ENCODE assay signal across 8 cellular contexts in genomic region chr14:66403183-66403582, GRCh38.
DNase-seq lines count a peak whose midpoint lies in the region; ATAC-seq and TF ChIP-seq lines count a peak whose summit lies in the region.

No MANE protein-coding gene starts in this region.

- peak; percentile 39 for ATAC-seq in Right ventricle myocardium inferior
- ATAC-seq in Right ventricle myocardium superior (ENCODE audit: poor library complexity), result no peak
- no peak for ATAC-seq in GM21576 (IDR thresholded peaks at IDR 0.05; ENCODE audit: unreplicated experiment)

- TF ChIP-seq CTCF in WERI-Rb-1 (IDR thresholded peaks at IDR 0.05; ENCODE audit: low read depth, low read length), result peak; percentile 54

- H3K9me3 ChIP-seq in WERI-Rb-1 (ENCODE audit: severe bottlenecking), result no peaks in the 10 kb centered on the region

- intact Hi-C loops in Right ventricle myocardium inferior (cut with DNase I) (no loop called here), Right ventricle myocardium superior (cut with DNase I) (no loop called here)

- H3K27me3 ChIP-seq in WERI-Rb-1 (ENCODE audit: insufficient read depth, low read depth, severe bottlenecking), result no peaks in the 10 kb centered on the region

- no peaks in the 10 kb centered on the region for H3K36me3 ChIP-seq in WERI-Rb-1

- H3K27ac ChIP-seq in WERI-Rb-1, result no peak overlapping the region

- DNase-seq in Right ventricle myocardium inferior (ENCODE audit: missing footprints) (no peak), Right ventricle myocardium superior (no peak), LoVo (ENCODE audit: low spot score) (peak; percentile 15), WERI-Rb-1 (peak; percentile 12), left kidney (ENCODE audit: low read depth, low spot score) (peak; percentile 78), NCI-H2196 treated with DMSO at 0.1 percent for 48 hours (lab: John Stamatoyannopoulos, UW; ENCODE audit: unreplicated experiment) (no peak)
- DNase-seq in stimulated activated CD4-positive, alpha-beta T cell treated with anti-CD3 and anti-CD28 coated beads, Interleukin-15, amount 100 ng/mL, for 24 hours, result no peak

- no peak overlapping the region for H3K4me3 ChIP-seq in WERI-Rb-1 (ENCODE audit: low read depth, low read length)

Comparison
In these comparisons a context has a peak if more than half of its experiments do, and no peak if none do; other contexts are left out.
1. DNase-seq: peak in LoVo (single experiment), WERI-Rb-1 (single experiment) and left kidney (single experiment); none in Right ventricle myocardium inferior (single experiment), Right ventricle myocardium superior (single experiment), stimulated activated CD4-positive, alpha-beta T cell treated with anti-CD3 and anti-CD28 coated beads, Interleukin-15, amount 100 ng/mL, for 24 hours (single experiment) and NCI-H2196 treated with DMSO at 0.1 percent for 48 hours (single experiment).